ENCODE assay signal across 10 cellular contexts in the genomic region with DNA sequence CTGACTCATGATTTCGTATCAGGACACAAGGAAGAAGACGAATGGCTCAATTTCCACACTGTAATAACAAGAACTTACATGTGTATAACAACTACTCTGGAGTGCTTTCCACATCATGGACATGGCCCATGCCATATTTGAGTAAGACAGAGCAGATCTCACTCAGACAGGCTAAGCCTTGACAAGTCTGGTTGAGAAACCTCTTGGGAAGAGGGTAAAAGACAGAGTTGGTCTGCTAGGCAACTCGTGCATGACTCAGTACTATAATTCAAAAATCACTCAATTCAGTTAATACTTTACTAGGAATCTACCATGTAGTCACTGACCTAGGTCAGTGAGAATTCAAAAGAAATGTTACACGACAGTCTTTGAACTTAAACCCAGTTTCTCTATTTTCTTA. TPM values are rescaled to one million over a fixed set of nuclear protein-coding genes. Genes with fewer than 3 reads are reported as not detected.
A peak's percentile ranks its signal among the peaks of the same experiment; 100 is the strongest.
DNase-seq lines count a peak whose midpoint lies in the region; ATAC-seq and TF ChIP-seq lines count a peak whose summit lies in the region.
"Had no signal": no experiment of that assay in that cellular context is flagged by ENCODE, and none has a peak within 500 bp of the region (broad histone marks: within the 10 kb centered on the region; RNA-seq: fewer than 3 reads in every experiment).

No MANE protein-coding gene starts in this region.

- H4K20me1 ChIP-seq in Karpas-422 (ENCODE audit: insufficient read depth, low read depth, low read length), result no peaks in the 10 kb centered on the region

- H3K27me3 ChIP-seq in Karpas-422 (ENCODE audit: low read length) (no peaks in the 10 kb centered on the region), MG63 (no peaks in the 10 kb centered on the region)

- DNase-seq in iris pigment epithelial cell (ENCODE audit: low read depth) (peak; percentile 93), MV-4-11 (lab: John Stamatoyannopoulos, UW) (no peak), Karpas-422 (no peak), hippocampal formation (lab: John Stamatoyannopoulos, UW) (no peak), MG63 (no peak)
- DNase-seq: activated CD4-positive, alpha-beta T cell treated with anti-CD3 and anti-CD28 coated beads, Interleukin-2, amount 50 U/mL, for 1 hour; NCI-H1436 treated with DMSO at 0.1 percent for 48 hours had no signal

- H3K27ac ChIP-seq in Karpas-422 (ENCODE audit: low read length), result no peak overlapping the region

- H3K9ac ChIP-seq in Karpas-422 (ENCODE audit: low read length), result no peak overlapping the region

- ATAC-seq in GM18505 (IDR thresholded peaks at IDR 0.05; ENCODE audit: unreplicated experiment), result peak; percentile 68
- peak; percentile 92 for ATAC-seq in GM21825 (IDR thresholded peaks at IDR 0.05; ENCODE audit: unreplicated experiment)
- peak; percentile 75 for ATAC-seq in HG03575 (IDR thresholded peaks at IDR 0.05; ENCODE audit: extremely low read depth, insufficient number of reproducible peaks, low FRiP score, unreplicated experiment)

- H3K9me3 ChIP-seq in Karpas-422 (ENCODE audit: low read length) (no peaks in the 10 kb centered on the region), MG63 (no peaks in the 10 kb centered on the region)

- H3K36me3 ChIP-seq in Karpas-422 (ENCODE audit: insufficient read depth, low read length) (peaks cover 31% of the 10 kb centered on the region; the same call in 1 of the 2 replicates), MG63 (peaks cover 37% of the 10 kb centered on the region)

- H2AFZ ChIP-seq in Karpas-422 (ENCODE audit: low read length), result no peak overlapping the region

- TF ChIP-seq POLR2A in GM18505 (IDR thresholded peaks at IDR 0.05; ENCODE audit: borderline replicate concordance, extremely low read depth, insufficient read depth, insufficient read length), result no peak

- H3K4me3 ChIP-seq in Karpas-422 (ENCODE audit: low read length), result no peak overlapping the region
- H3K4me3 ChIP-seq in MG63, result no peak overlapping the region

- no peak overlapping the region for H3K4me2 ChIP-seq in Karpas-422 (ENCODE audit: low read depth, low read length, poor library complexity, severe bottlenecking)

- no peaks in the 10 kb centered on the region for H3K4me1 ChIP-seq in Karpas-422 (ENCODE audit: low read length)

- no peaks in the 10 kb centered on the region for H3K79me2 ChIP-seq in Karpas-422 (ENCODE audit: low read length)

- no peaks in the 10 kb centered on the region for H3K9me2 ChIP-seq in Karpas-422 (replicated peaks; ENCODE audit: insufficient read depth, low read length)

RNA-seq across cellular contexts. Expression of gene THSD1, which starts 5.7 kb away (rescaled TPM):
- total RNA-seq in Karpas-422 (2014; rRNA removed; shearing (Covaris generic); ENCODE audit: low replicate concordance), result 1.1 and 1.6 TPM in 2 replicates
- total RNA-seq in MG63 (2014; rRNA removed; shearing (Covaris generic); ENCODE audit: low replicate concordance), result 11.3 and 17.9 TPM in 2 replicates

RNA-seq across cellular contexts. Expression of gene VPS36, which starts 38.8 kb away (rescaled TPM):
- 43.3 and 48.7 TPM in 2 replicates for total RNA-seq in Karpas-422 (2014; rRNA removed; shearing (Covaris generic); ENCODE audit: low replicate concordance)
- total RNA-seq in MG63 (2014; rRNA removed; shearing (Covaris generic); ENCODE audit: low replicate concordance), result 9.7 and 18.2 TPM in 2 replicates

RNA-seq across cellular contexts. Expression of gene CKAP2, which starts 43.6 kb away (rescaled TPM):
- 30.7 and 46.2 TPM in 2 replicates for total RNA-seq in Karpas-422 (2014; rRNA removed; shearing (Covaris generic); ENCODE audit: low replicate concordance)
- total RNA-seq in MG63 (2014; rRNA removed; shearing (Covaris generic); ENCODE audit: low replicate concordance), result 42.1 and 52.3 TPM in 2 replicates
